In genomic region chr18:38450876-38451275, GRCh38 we compare ENCODE assay signal across 18 cellular contexts.
"Had no signal": no experiment of that assay in that cellular context is flagged by ENCODE, and none has a peak within 500 bp of the region (broad histone marks: within the 10 kb centered on the region; RNA-seq: fewer than 3 reads in every experiment).

No MANE protein-coding gene starts in this region.

- DNase-seq: activated CD4-positive, alpha-beta T cell treated with anti-CD3 and anti-CD28 coated beads, Interleukin-2, amount 50 U/mL, for 48 hours; activated CD4-positive, CD25-positive, alpha-beta regulatory T cell treated with anti-CD3 and anti-CD28 coated beads, Interleukin-2, amount 50 U/mL, for 72 hours; activated CD8-positive, alpha-beta memory T cell treated with anti-CD3 and anti-CD28 coated beads, Interleukin-2, amount 10 ng/mL, durations not matched to agents 7 days and 5 days; activated effector memory CD4-positive, alpha-beta T cell treated with anti-CD3 and anti-CD28 coated beads, Interleukin-2, amount 50 U/mL, for 16 hours; activated naive CD8-positive, alpha-beta T cell treated with anti-CD3 and anti-CD28 coated beads for 36 hours; activated T-cell treated with anti-CD3 and anti-CD28 coated beads, Interleukin-2, amount 50 U/mL, for 24 hours; hippocampal formation; lower lobe of right lung; mucosa of descending colon; naive thymus-derived CD8-positive, alpha-beta T cell; stimulated activated CD4-positive, alpha-beta T cell treated with anti-CD3 and anti-CD28 coated beads, Interleukin-2, amount 100 ng/mL, for 24 hours; stimulated activated naive B cell treated with anti-CD40 and anti-IgM and Interleukin-4, amounts not matched to agents 10 μg/mL and 1 μg/mL and 100 μg/mL, for 72 hours; transverse colon had no signal

- H3K27me3 ChIP-seq: cardiac muscle cell, gastroesophageal sphincter, transverse colon had no signal

- H3K4me1 ChIP-seq: gastroesophageal sphincter, lower lobe of right lung, transverse colon had no signal

- H3K36me3 Mint-ChIP-seq: activated CD8-positive, alpha-beta memory T cell treated with anti-CD3 and anti-CD28 coated beads, Interleukin-2, amount 10 ng/mL, durations not matched to agents 7 days and 5 days; activated naive CD8-positive, alpha-beta T cell treated with anti-CD3 and anti-CD28 coated beads for 36 hours; naive thymus-derived CD8-positive, alpha-beta T cell; stimulated activated naive B cell treated with anti-CD40 and anti-IgM and Interleukin-4, amounts not matched to agents 10 μg/mL and 1 μg/mL and 100 μg/mL, for 72 hours had no signal

- H3K9me3 Mint-ChIP-seq: activated naive CD8-positive, alpha-beta T cell treated with anti-CD3 and anti-CD28 coated beads for 36 hours; activated T-cell treated with anti-CD3 and anti-CD28 coated beads, Interleukin-2, amount 50 U/mL, for 24 hours; T-helper 1 cell treated with Interleukin-12 subunit alpha and Interleukin-12 subunit beta and Interleukin-4 antibody, amounts not matched to agents 30 μg/mL and 1 μg/mL, for 36 hours had no signal

- H3K27me3 Mint-ChIP-seq: activated CD8-positive, alpha-beta memory T cell treated with anti-CD3 and anti-CD28 coated beads, Interleukin-2, amount 10 ng/mL, durations not matched to agents 7 days and 5 days; activated naive CD8-positive, alpha-beta T cell treated with anti-CD3 and anti-CD28 coated beads for 36 hours; activated T-cell treated with anti-CD3 and anti-CD28 coated beads, Interleukin-2, amount 50 U/mL, for 24 hours; stimulated activated naive B cell treated with anti-CD40 and anti-IgM and Interleukin-4, amounts not matched to agents 10 μg/mL and 1 μg/mL and 100 μg/mL, for 72 hours had no signal

- ATAC-seq: activated CD8-positive, alpha-beta memory T cell treated with anti-CD3 and anti-CD28 coated beads, Interleukin-2, amount 10 ng/mL, durations not matched to agents 7 days and 5 days; gastroesophageal sphincter; lower lobe of right lung; mucosa of descending colon; naive thymus-derived CD8-positive, alpha-beta T cell; sciatic nerve; stimulated activated naive B cell treated with anti-CD40 and anti-IgM and Interleukin-4, amounts not matched to agents 10 μg/mL and 1 μg/mL and 100 μg/mL, for 72 hours had no signal

- H3K4me3 Mint-ChIP-seq: activated CD8-positive, alpha-beta memory T cell treated with anti-CD3 and anti-CD28 coated beads, Interleukin-2, amount 10 ng/mL, durations not matched to agents 7 days and 5 days; activated naive CD8-positive, alpha-beta T cell treated with anti-CD3 and anti-CD28 coated beads for 36 hours; activated T-cell treated with anti-CD3 and anti-CD28 coated beads, Interleukin-2, amount 50 U/mL, for 24 hours; naive thymus-derived CD8-positive, alpha-beta T cell; stimulated activated naive B cell treated with anti-CD40 and anti-IgM and Interleukin-4, amounts not matched to agents 10 μg/mL and 1 μg/mL and 100 μg/mL, for 72 hours; T-helper 1 cell treated with Interleukin-12 subunit alpha and Interleukin-12 subunit beta and Interleukin-4 antibody, amounts not matched to agents 30 μg/mL and 1 μg/mL, for 36 hours had no signal

- H3K9me3 ChIP-seq: gastroesophageal sphincter, lower lobe of right lung had no signal

- H3K27ac Mint-ChIP-seq: activated CD8-positive, alpha-beta memory T cell treated with anti-CD3 and anti-CD28 coated beads, Interleukin-2, amount 10 ng/mL, durations not matched to agents 7 days and 5 days; activated naive CD8-positive, alpha-beta T cell treated with anti-CD3 and anti-CD28 coated beads for 36 hours; activated T-cell treated with anti-CD3 and anti-CD28 coated beads, Interleukin-2, amount 50 U/mL, for 24 hours; naive thymus-derived CD8-positive, alpha-beta T cell; stimulated activated naive B cell treated with anti-CD40 and anti-IgM and Interleukin-4, amounts not matched to agents 10 μg/mL and 1 μg/mL and 100 μg/mL, for 72 hours; T-helper 1 cell treated with Interleukin-12 subunit alpha and Interleukin-12 subunit beta and Interleukin-4 antibody, amounts not matched to agents 30 μg/mL and 1 μg/mL, for 36 hours had no signal

- H3K4me3 ChIP-seq: cardiac muscle cell, gastroesophageal sphincter, lower lobe of right lung, mucosa of descending colon, transverse colon had no signal

- H3K27ac ChIP-seq: cardiac muscle cell, epithelial cell of prostate, gastroesophageal sphincter, lower lobe of right lung, transverse colon had no signal

- H3K4me1 Mint-ChIP-seq: activated CD8-positive, alpha-beta memory T cell treated with anti-CD3 and anti-CD28 coated beads, Interleukin-2, amount 10 ng/mL, durations not matched to agents 7 days and 5 days; activated naive CD8-positive, alpha-beta T cell treated with anti-CD3 and anti-CD28 coated beads for 36 hours; stimulated activated naive B cell treated with anti-CD40 and anti-IgM and Interleukin-4, amounts not matched to agents 10 μg/mL and 1 μg/mL and 100 μg/mL, for 72 hours had no signal

- H3K36me3 ChIP-seq: cardiac muscle cell, gastroesophageal sphincter, lower lobe of right lung, transverse colon had no signal
